ENCODE assay signal across 8 cellular contexts in genomic region chr7:137898839-137899681, GRCh38. TPM values are rescaled to one million over a fixed set of nuclear protein-coding genes. Genes with fewer than 3 reads are reported as not detected.
DNase-seq lines count a peak whose midpoint lies in the region; ATAC-seq, FAIRE-seq and TF ChIP-seq lines count a peak whose summit lies in the region.

No MANE protein-coding gene starts in this region.

- peak; percentile 84 for TF ChIP-seq CTCF in RWPE2 (IDR thresholded peaks at IDR 0.05; ENCODE audit: poor library complexity, severe bottlenecking)
- TF ChIP-seq CTCF in omental fat pad (IDR thresholded peaks at IDR 0.05): peak in 2 of 3 donors; percentile 26 to 61

- DNase-seq in Daoy (ENCODE audit: low read depth) (peak; percentile 89), GM23248 (peak; percentile 85), Karpas-422 (peak; percentile 91), RWPE2 (ENCODE audit: low spot score) (no peak), frontal cortex (ENCODE audit: low spot score in 2 of 2) (peak; percentile 28 to 62), omental fat pad (ENCODE audit: low spot score) (peak; percentile 69), superior temporal gyrus (ENCODE audit: extremely low spot score) (peak; percentile 90)
- peak; percentile 58 for DNase-seq in activated effector memory CD4-positive, alpha-beta T cell treated with Interleukin-2 at 50 U/mL for 16 hours

- H2AFZ ChIP-seq in GM23248 (no peak overlapping the region), Karpas-422 (ENCODE audit: low read length) (no peak overlapping the region)

- ATAC-seq in RWPE2 (ENCODE audit: low read depth) (peak; percentile 86), omental fat pad (ENCODE audit: low FRiP score) (peak; percentile 85)

- no peak overlapping the region for H3K4me2 ChIP-seq in GM23248 (ENCODE audit: unreplicated experiment)
- H3K4me2 ChIP-seq in Karpas-422 (ENCODE audit: low read depth, low read length, poor library complexity, severe bottlenecking): no peak overlapping the region

- peak overlapping the region; percentile 3; the same call in 1 of the 2 replicates for H3K27ac ChIP-seq in GM23248
- H3K27ac ChIP-seq in Karpas-422 (ENCODE audit: low read length): no peak overlapping the region
- no peak overlapping the region for H3K27ac ChIP-seq in RWPE2 (ENCODE audit: poor library complexity, severe bottlenecking)

- H3K9me2 ChIP-seq in GM23248 (ENCODE audit: insufficient read depth) (no peaks in the 10 kb centered on the region), Karpas-422 (replicated peaks; ENCODE audit: insufficient read depth, low read length) (no peaks in the 10 kb centered on the region)

- H3F3A ChIP-seq in GM23248 (ENCODE audit: insufficient read depth): peaks cover 58% of the 10 kb centered on the region

- H4K20me1 ChIP-seq in GM23248 (ENCODE audit: insufficient read depth) (no peaks in the 10 kb centered on the region), Karpas-422 (ENCODE audit: insufficient read depth, low read depth, low read length) (no peaks in the 10 kb centered on the region)

- H3K36me3 ChIP-seq in GM23248 (ENCODE audit: low read depth): peaks cover 75% of the 10 kb centered on the region
- no peaks in the 10 kb centered on the region for H3K36me3 ChIP-seq in Karpas-422 (ENCODE audit: insufficient read depth, low read length)
- peaks cover 90% of the 10 kb centered on the region for H3K36me3 ChIP-seq in RWPE2 (ENCODE audit: low read depth)

- no peaks in the 10 kb centered on the region; the same call in 1 of the 2 replicates for H3K4me1 ChIP-seq in GM23248 (ENCODE audit: insufficient read depth)
- H3K4me1 ChIP-seq in Karpas-422 (ENCODE audit: low read length): peaks cover 4% of the 10 kb centered on the region; the same call in 1 of the 2 replicates
- H3K4me1 ChIP-seq in RWPE2 (ENCODE audit: insufficient read depth, poor library complexity, severe bottlenecking): no peaks in the 10 kb centered on the region

- H3K27me3 ChIP-seq in GM23248 (replicated peaks; ENCODE audit: insufficient read depth): no peaks in the 10 kb centered on the region
- H3K27me3 ChIP-seq in Karpas-422 (ENCODE audit: low read length): no peaks in the 10 kb centered on the region
- H3K27me3 ChIP-seq in RWPE2 (ENCODE audit: insufficient read depth, poor library complexity, severe bottlenecking): no peaks in the 10 kb centered on the region

- 17 to 18% methylated on average over 13 to 14 of the region's 14 CpGs for WGBS in GM23248 (ENCODE audit: low coverage in 1 of 2, low lambda C conversion rate in 2 of 2, missing lambda C conversion rate in 2 of 2), 2 experiments

- in situ Hi-C loops in GM23248 (cut with MboI): loop anchor here (5.0 kb wide), 1 partner anchor 247 kb away; no protein-coding TSS in a partner anchor

- no peaks in the 10 kb centered on the region for H3K9me3 ChIP-seq in GM23248 (ENCODE audit: low read depth)
- H3K9me3 ChIP-seq in Karpas-422 (ENCODE audit: low read length): no peaks in the 10 kb centered on the region
- H3K9me3 ChIP-seq in RWPE2 (ENCODE audit: severe bottlenecking): no peaks in the 10 kb centered on the region

- peaks cover 41% of the 10 kb centered on the region for H3K79me2 ChIP-seq in GM23248 (ENCODE audit: insufficient read depth)
- H3K79me2 ChIP-seq in Karpas-422 (ENCODE audit: low read length): no peaks in the 10 kb centered on the region

- H3K4me3 ChIP-seq in GM23248: no peak overlapping the region
- H3K4me3 ChIP-seq in Karpas-422 (ENCODE audit: low read length): no peak overlapping the region
- no peak overlapping the region for H3K4me3 ChIP-seq in RWPE2 (ENCODE audit: severe bottlenecking)

- H3K9ac ChIP-seq in GM23248: no peak overlapping the region
- no peak overlapping the region for H3K9ac ChIP-seq in Karpas-422 (ENCODE audit: low read length)

- FAIRE-seq in frontal cortex (lab: Jason Lieb, UNC): no peak

RNA-seq across cellular contexts. Expression of gene DGKI, which starts 52.3 kb away (rescaled TPM):
- 26.1 and 29.9 TPM in 2 replicates for total RNA-seq in Daoy (2014; rRNA removed; shearing (Covaris generic))
- 21.1 and 25.9 TPM in 2 replicates for total RNA-seq in GM23248 (2014; rRNA removed; shearing (Covaris generic))
- polyA plus RNA-seq in GM23248 (2016; fragmentation: Nextera tagmentation; extraction: Ambion mirVana): 5.1 and 5.4 TPM in 2 replicates
- not detected in 2 replicates for total RNA-seq in Karpas-422 (2014; rRNA removed; shearing (Covaris generic); ENCODE audit: low replicate concordance)
- 98.6 TPM for total RNA-seq in frontal cortex
- total RNA-seq in omental fat pad: 1 to 10 TPM in 3 of 4 donors, under 1 TPM in 1; 0.16 to 4.4 (median 2.1) TPM
